In the genomic region with DNA sequence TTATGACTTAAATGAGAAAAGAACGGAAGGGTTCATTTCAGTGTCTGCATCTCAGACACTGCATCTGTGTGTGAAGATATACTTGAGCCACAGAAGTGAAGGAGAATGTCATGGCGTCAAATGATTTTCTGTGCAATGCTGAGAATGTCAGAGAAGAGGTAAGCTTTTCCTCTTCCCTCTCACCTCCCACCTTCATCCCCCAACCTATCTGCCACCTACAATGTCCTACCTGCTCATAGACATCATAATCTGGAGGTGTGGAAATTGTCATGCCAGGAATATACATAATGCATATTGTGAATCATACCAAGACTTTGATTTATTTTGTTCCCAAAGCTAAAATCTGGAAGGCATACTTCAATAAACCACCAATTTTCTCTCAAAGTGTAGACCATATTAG, we compare ENCODE assay signal across 18 cellular contexts. TPM values are rescaled to one million over a fixed set of nuclear protein-coding genes. Genes with fewer than 3 reads are reported as not detected.
DNase-seq lines count a peak whose midpoint lies in the region; ATAC-seq and TF ChIP-seq lines count a peak whose summit lies in the region.
"Had no signal": no experiment of that assay in that cellular context is flagged by ENCODE, and none has a peak within 500 bp of the region (broad histone marks: within the 10 kb centered on the region; RNA-seq: fewer than 3 reads in every experiment).

No MANE protein-coding gene starts in this region.

- H3K27ac ChIP-seq in cardiac muscle cell, result peak overlapping the region; percentile 75
- H3K27ac ChIP-seq in right atrium auricular region, result no peak overlapping the region
- H3K27ac ChIP-seq in smooth muscle cell (ENCODE audit: low read depth), result peak overlapping the region; percentile 80
- H3K27ac ChIP-seq in mesendoderm (ENCODE audit: low read depth, low read length), result no peak overlapping the region
- H3K27ac ChIP-seq: 22Rv1, BLaER1, C4-2B had no signal

- no peak overlapping the region for H3K4ac ChIP-seq in mesendoderm (ENCODE audit: low read depth, low read length)

- H3K9ac ChIP-seq in smooth muscle cell (ENCODE audit: low read depth) (no peak overlapping the region), mesendoderm (ENCODE audit: low read length) (no peak overlapping the region)
- H3K9ac ChIP-seq: BLaER1 had no signal

- H3K4me3 ChIP-seq in cardiac muscle cell (no peak overlapping the region), right atrium auricular region (no peak overlapping the region), smooth muscle cell (no peak overlapping the region), mesendoderm (ENCODE audit: low read length) (no peak overlapping the region)
- H3K4me3 ChIP-seq: BLaER1 had no signal

- no peaks in the 10 kb centered on the region for H4K20me1 ChIP-seq in smooth muscle cell (ENCODE audit: low read depth)
- H4K20me1 ChIP-seq: BLaER1 had no signal

- H3K27ac Mint-ChIP-seq in dendritic cell treated with granulocyte-macrophage colony-stimulating factor and Interleukin-4, amounts not matched to agents 40 ng/mL and 50 ng/mL, for 4 days, result peak overlapping the region; percentile 3
- H3K27ac Mint-ChIP-seq: B cell; CD4-positive, CD25-positive, alpha-beta regulatory T cell; CD8-positive, alpha-beta T cell had no signal

- H2BK120ac ChIP-seq in mesendoderm (ENCODE audit: low read depth, low read length), result no peak overlapping the region

- WGBS in smooth muscle cell (ENCODE audit: low lambda C conversion rate), result 95% methylated on average over 2 of the region's 2 CpGs
- no CpG with 5 or more reads among the region's 2 CpGs for WGBS in mesendoderm (ENCODE audit: extremely low coverage, insufficient coverage, low lambda C conversion rate)

- H4K5ac ChIP-seq in mesendoderm (ENCODE audit: low read length), result no peak overlapping the region

- H3K36me3 ChIP-seq in cardiac muscle cell (no peaks in the 10 kb centered on the region), right atrium auricular region (no peaks in the 10 kb centered on the region), smooth muscle cell (ENCODE audit: low read depth) (no peaks in the 10 kb centered on the region), mesendoderm (ENCODE audit: control insufficient read depth, insufficient read depth, low read length) (no peaks in the 10 kb centered on the region)
- H3K36me3 ChIP-seq: BLaER1 had no signal

- no peak overlapping the region for H3K56ac ChIP-seq in mesendoderm (ENCODE audit: low read length)

- intact Hi-C loops in dendritic cell treated with granulocyte-macrophage colony-stimulating factor and Interleukin-4, amounts not matched to agents 40 ng/mL and 50 ng/mL, for 4 days (cut with micrococcal nuclease), result no loop called here

- H3K79me1 ChIP-seq in mesendoderm (ENCODE audit: low read length), result no peaks in the 10 kb centered on the region

- peaks cover 3% of the 10 kb centered on the region for H3F3A ChIP-seq in smooth muscle cell (ENCODE audit: low read depth)

- no peaks in the 10 kb centered on the region for H3K27me3 ChIP-seq in cardiac muscle cell
- no peaks in the 10 kb centered on the region for H3K27me3 ChIP-seq in right atrium auricular region
- no peaks in the 10 kb centered on the region for H3K27me3 ChIP-seq in smooth muscle cell (ENCODE audit: low read depth)
- no peaks in the 10 kb centered on the region for H3K27me3 ChIP-seq in mesendoderm (ENCODE audit: insufficient read depth, low read length, poor library complexity)
- H3K27me3 ChIP-seq: BLaER1 had no signal

- H2BK15ac ChIP-seq in mesendoderm (replicated peaks; ENCODE audit: low read depth), result no peak overlapping the region

- H3K36me3 Mint-ChIP-seq in dendritic cell treated with granulocyte-macrophage colony-stimulating factor and Interleukin-4, amounts not matched to agents 40 ng/mL and 50 ng/mL, for 4 days (ENCODE audit: low read depth), result peaks cover 31% of the 10 kb centered on the region
- H3K36me3 Mint-ChIP-seq: CD4-positive, CD25-positive, alpha-beta regulatory T cell; CD8-positive, alpha-beta T cell had no signal

- H4K8ac ChIP-seq in mesendoderm (ENCODE audit: low read depth, low read length), result no peak overlapping the region

- DNase-seq in cardiac muscle cell (ENCODE audit: low read depth in 1 of 2, low spot score in 1 of 2) (no peak), right atrium auricular region (ENCODE audit: low spot score) (no peak), smooth muscle cell (lab: John Stamatoyannopoulos, UW; ENCODE audit: unreplicated experiment) (no peak), mesendoderm (no peak)
- DNase-seq in activated CD4-positive, alpha-beta T cell treated with anti-CD3 and anti-CD28 coated beads, Interleukin-2, amount 50 U/mL, for 48 hours, result no peak
- DNase-seq: Caco-2; CD4-positive, CD25-positive, alpha-beta regulatory T cell; CD8-positive, alpha-beta T cell; DMS153; DND-41; H7 had no signal

- H3K18ac ChIP-seq in mesendoderm (ENCODE audit: low read length), result no peak overlapping the region

- H3K9me3 ChIP-seq in cardiac muscle cell (ENCODE audit: low read depth), result no peaks in the 10 kb centered on the region
- no peaks in the 10 kb centered on the region for H3K9me3 ChIP-seq in right atrium auricular region
- no peaks in the 10 kb centered on the region for H3K9me3 ChIP-seq in smooth muscle cell (replicated peaks; ENCODE audit: low read depth)
- H3K9me3 ChIP-seq: BLaER1, Caco-2 had no signal

- no peak overlapping the region for H3K23ac ChIP-seq in mesendoderm (ENCODE audit: low read length)

- no peak overlapping the region for H3K4me3 Mint-ChIP-seq in dendritic cell treated with granulocyte-macrophage colony-stimulating factor and Interleukin-4, amounts not matched to agents 40 ng/mL and 50 ng/mL, for 4 days
- H3K4me3 Mint-ChIP-seq: B cell; CD4-positive, CD25-positive, alpha-beta regulatory T cell; CD8-positive, alpha-beta T cell had no signal

- ATAC-seq in HG03432 (IDR thresholded peaks at IDR 0.05; ENCODE audit: unreplicated experiment), result no peak
- ATAC-seq: CD8-positive, alpha-beta T cell; HCT116 had no signal

- no peaks in the 10 kb centered on the region for H3K27me3 Mint-ChIP-seq in dendritic cell treated with granulocyte-macrophage colony-stimulating factor and Interleukin-4, amounts not matched to agents 40 ng/mL and 50 ng/mL, for 4 days
- H3K27me3 Mint-ChIP-seq: CD4-positive, CD25-positive, alpha-beta regulatory T cell had no signal

- H3K79me2 ChIP-seq in smooth muscle cell (ENCODE audit: low read depth), result peaks cover 16% of the 10 kb centered on the region
- H3K79me2 ChIP-seq in mesendoderm (ENCODE audit: control insufficient read depth, insufficient read depth, low read length), result no peaks in the 10 kb centered on the region

- H3K9me3 Mint-ChIP-seq in dendritic cell treated with granulocyte-macrophage colony-stimulating factor and Interleukin-4, amounts not matched to agents 40 ng/mL and 50 ng/mL, for 4 days, result no peaks in the 10 kb centered on the region
- H3K9me3 Mint-ChIP-seq: CD8-positive, alpha-beta T cell had no signal

- H2AFZ ChIP-seq in smooth muscle cell (ENCODE audit: low read depth), result no peak overlapping the region

- H3K4me1 Mint-ChIP-seq in dendritic cell treated with granulocyte-macrophage colony-stimulating factor and Interleukin-4, amounts not matched to agents 40 ng/mL and 50 ng/mL, for 4 days (ENCODE audit: low read depth), result peaks cover 26% of the 10 kb centered on the region
- H3K4me1 Mint-ChIP-seq: B cell; CD4-positive, CD25-positive, alpha-beta regulatory T cell had no signal

- peaks cover 24% of the 10 kb centered on the region for H3K4me1 ChIP-seq in cardiac muscle cell (ENCODE audit: low read depth)
- peaks cover 0 to 8% of the 10 kb centered on the region in 2 donors for H3K4me1 ChIP-seq in right atrium auricular region
- H3K4me1 ChIP-seq in smooth muscle cell (ENCODE audit: low read depth), result peaks cover 5% of the 10 kb centered on the region
- H3K4me1 ChIP-seq in mesendoderm (ENCODE audit: control insufficient read depth, low read depth, low read length), result peaks cover 2% of the 10 kb centered on the region
- H3K4me1 ChIP-seq: BLaER1, Caco-2 had no signal

- H3K4me2 ChIP-seq in smooth muscle cell, result peak overlapping the region; percentile 14
- no peak overlapping the region for H3K4me2 ChIP-seq in mesendoderm (ENCODE audit: low read length)
- H3K4me2 ChIP-seq: BLaER1 had no signal

- TF ChIP-seq CTCF in cardiac muscle cell (IDR thresholded peaks at IDR 0.05; ENCODE audit: low read depth, low read length) (no peak), right atrium auricular region (IDR thresholded peaks at IDR 0.05) (no peak), smooth muscle cell (IDR thresholded peaks at IDR 0.05; ENCODE audit: borderline replicate concordance, insufficient read depth, poor library complexity, severe bottlenecking) (no peak)

- no peak overlapping the region for H2BK5ac ChIP-seq in mesendoderm (ENCODE audit: low read length)

- H2AK5ac ChIP-seq in mesendoderm (ENCODE audit: low read length), result no peak overlapping the region

RNA-seq across cellular contexts. Expression of a gene that starts 53.7 kb away (rescaled TPM):
- total RNA-seq in cardiac muscle cell (21.8 and 51.2 TPM in 2 replicates), right atrium auricular region (1 to 10 TPM; 4.4 to 4.6 TPM), smooth muscle cell (22.9 and 42.3 TPM in 2 replicates)
- polyA plus RNA-seq in cardiac muscle cell (30.0 and 33.5 TPM in 2 replicates), smooth muscle cell (4.8 and 22.3 TPM in 2 replicates)
- polyA plus RNA-seq in mesendoderm (2013, experiment 1 of 2), result 2.3 TPM
- polyA plus RNA-seq in mesendoderm (2013, experiment 2 of 2), result 3.2 TPM
- total RNA-seq: CD4-positive, CD25-positive, alpha-beta regulatory T cell; CD8-positive, alpha-beta T cell had no signal
- polyA plus RNA-seq: CD4-positive, CD25-positive, alpha-beta regulatory T cell had no signal

Comparison
In these comparisons a context has a peak if more than half of its experiments do, and no peak if none do; other contexts are left out.
1. H3K27ac ChIP-seq: peak in cardiac muscle cell (single experiment) and smooth muscle cell (single experiment); none in right atrium auricular region (0 of 2) and mesendoderm (single experiment).